27 cellular contexts compared by ENCODE assay signal in the genomic region with DNA sequence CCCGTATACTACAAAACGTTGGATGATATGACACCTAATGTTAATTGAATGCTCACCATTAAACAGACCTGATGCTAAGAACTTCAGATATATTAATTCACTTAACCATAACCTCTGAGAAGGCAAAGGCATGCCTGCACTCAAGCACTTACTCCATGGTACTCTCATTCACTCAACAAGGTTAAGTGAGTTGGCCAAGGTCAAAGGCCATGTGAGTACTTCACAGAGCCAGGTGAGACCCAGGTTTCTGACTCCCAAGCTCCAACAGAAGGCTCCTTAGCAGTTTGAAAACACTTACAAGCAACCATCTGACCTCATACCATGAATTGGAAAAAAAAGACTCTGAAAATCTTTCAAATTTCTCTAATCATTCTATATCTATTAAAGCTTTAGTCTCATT.
"Had no signal": no experiment of that assay in that cellular context is flagged by ENCODE, and none has a peak within 500 bp of the region (broad histone marks: within the 10 kb centered on the region; RNA-seq: fewer than 3 reads in every experiment).

No MANE protein-coding gene starts in this region.

- H3K4me3 ChIP-seq: adrenal gland, ascending aorta, colonic mucosa, esophagus squamous epithelium, gastroesophageal sphincter, heart right ventricle had no signal

- H3K4me1 ChIP-seq: adrenal gland, ascending aorta, colonic mucosa, gastroesophageal sphincter, heart right ventricle had no signal

- H3K27me3 ChIP-seq: adrenal gland, ascending aorta, brain microvascular endothelial cell, colonic mucosa, esophagus squamous epithelium, gastroesophageal sphincter, heart right ventricle had no signal

- ATAC-seq: activated CD4-positive, alpha-beta T cell treated with anti-CD3 and anti-CD28 coated beads for 36 hours; activated CD8-positive, alpha-beta memory T cell treated with anti-CD3 and anti-CD28 coated beads, Interleukin-2, amount 10 ng/mL, durations not matched to agents 7 days and 5 days; activated CD8-positive, alpha-beta T cell treated with anti-CD3 and anti-CD28 coated beads, Interleukin-2, amount 10 ng/mL, durations not matched to agents 7 days and 5 days; activated naive CD8-positive, alpha-beta T cell treated with anti-CD3 and anti-CD28 coated beads, Interleukin-2, amount 50 U/mL, for 24 hours; gastroesophageal sphincter; heart right ventricle had no signal

- H3K36me3 ChIP-seq: ascending aorta, brain microvascular endothelial cell, colonic mucosa, esophagus squamous epithelium, gastroesophageal sphincter, heart right ventricle had no signal

- H3K9me3 ChIP-seq: adrenal gland, ascending aorta, colonic mucosa, esophagus squamous epithelium, gastroesophageal sphincter, heart right ventricle had no signal

- DNase-seq: activated CD4-positive, alpha-beta memory T cell treated with anti-CD3 and anti-CD28 coated beads for 36 hours; activated CD4-positive, alpha-beta T cell treated with anti-CD3 and anti-CD28 coated beads for 36 hours; activated CD4-positive, alpha-beta T cell treated with anti-CD3 and anti-CD28 coated beads, Interleukin-2, amount 10 ng/mL, durations not matched to agents 24 days and 14 days; activated CD4-positive, CD25-positive, alpha-beta regulatory T cell; activated CD4-positive, CD25-positive, alpha-beta regulatory T cell treated with anti-CD3 and anti-CD28 coated beads, Interleukin-2, amount 50 U/mL, for 72 hours; activated CD8-positive, alpha-beta memory T cell treated with anti-CD3 and anti-CD28 coated beads, Interleukin-2, amount 10 ng/mL, durations not matched to agents 7 days and 5 days; activated CD8-positive, alpha-beta memory T cell treated with anti-CD3 and anti-CD28 coated beads, Interleukin-2, amount 50 U/mL, for 4 hours; activated CD8-positive, alpha-beta T cell treated with anti-CD3 and anti-CD28 coated beads, Interleukin-2, amount 10 ng/mL, durations not matched to agents 7 days and 5 days; activated effector memory CD4-positive, alpha-beta T cell treated with anti-CD3 and anti-CD28 coated beads, Interleukin-2, amount 50 U/mL, for 16 hours; activated naive CD4-positive, alpha-beta T cell treated with anti-CD3 and anti-CD28 coated beads for 36 hours; activated naive CD8-positive, alpha-beta T cell treated with anti-CD3 and anti-CD28 coated beads for 36 hours; activated naive CD8-positive, alpha-beta T cell treated with anti-CD3 and anti-CD28 coated beads, Interleukin-2, amount 50 U/mL, for 24 hours; activated T-cell treated with anti-CD3 and anti-CD28 coated beads, Interleukin-2, amount 50 U/mL, for 1 hour; activated T-cell treated with anti-CD3 and anti-CD28 coated beads, Interleukin-2, amount 50 U/mL, for 48 hours; adrenal gland; amygdala; brain microvascular endothelial cell; colonic mucosa; effector CD8-positive, alpha-beta T cell; endodermal cell; esophagus squamous epithelium; foreskin melanocyte; heart right ventricle; T-helper 2 cell had no signal

- H3K27ac ChIP-seq: adrenal gland, ascending aorta, brain microvascular endothelial cell, colonic mucosa, esophagus squamous epithelium, gastroesophageal sphincter, heart right ventricle had no signal

- FAIRE-seq: bronchial epithelial cell had no signal
